In genomic region chr1:15120251-15120945, GRCh38 we compare ENCODE assay signal across 28 cellular contexts.
"Had no signal": no experiment of that assay in that cellular context is flagged by ENCODE, and none has a peak within 500 bp of the region (broad histone marks: within the 10 kb centered on the region; RNA-seq: fewer than 3 reads in every experiment).

No MANE protein-coding gene starts in this region.

- DNase-seq: activated CD4-positive, alpha-beta T cell treated with anti-CD3 and anti-CD28 coated beads for 36 hours; activated CD4-positive, alpha-beta T cell treated with anti-CD3 and anti-CD28 coated beads, Interleukin-2, amount 10 ng/mL, durations not matched to agents 7 days and 5 days; activated CD4-positive, alpha-beta T cell treated with anti-CD3 and anti-CD28 coated beads, Interleukin-2, amount 50 U/mL, for 48 hours; activated CD8-positive, alpha-beta T cell treated with anti-CD3 and anti-CD28 coated beads, Interleukin-2, amount 10 ng/mL, durations not matched to agents 7 days and 5 days; activated gamma-delta T cell treated with Interleukin-2 at 50 U/mL for 16 hours; activated naive CD4-positive, alpha-beta T cell treated with anti-CD3 and anti-CD28 coated beads, Interleukin-2, amount 10 ng/mL, durations not matched to agents 7 days and 5 days; activated naive CD8-positive, alpha-beta T cell treated with anti-CD3 and anti-CD28 coated beads, Interleukin-2, amount 50 U/mL, for 24 hours; activated T-cell treated with anti-CD3 and anti-CD28 coated beads, Interleukin-2, amount 50 U/mL, for 24 hours; anterior cingulate cortex; caudate nucleus; cerebellar nuclear complex; MM.1S; MV-4-11; NCI-H1092; NCI-H146; NCI-H187 treated with DMSO at 0.1 percent for 48 hours; NCI-H2081 treated with DMSO at 0.1 percent for 48 hours; NCI-H345; NCI-H526 treated with DMSO at 0.1 percent for 48 hours; NCI-H774; SHP77; SJCRH30; T1000 had no signal

- H3K4me3 ChIP-seq: SJCRH30, SK-N-MC had no signal

- H3K36me3 ChIP-seq: SJCRH30 had no signal

- ATAC-seq: activated CD4-positive, alpha-beta T cell treated with anti-CD3 and anti-CD28 coated beads for 36 hours; activated CD4-positive, CD25-positive, alpha-beta regulatory T cell treated with anti-CD3 and anti-CD28 coated beads, Interleukin-2, amount 50 U/mL, for 24 hours; activated CD8-positive, alpha-beta T cell treated with anti-CD3 and anti-CD28 coated beads, Interleukin-2, amount 10 ng/mL, durations not matched to agents 7 days and 5 days; activated naive CD8-positive, alpha-beta T cell treated with anti-CD3 and anti-CD28 coated beads, Interleukin-2, amount 50 U/mL, for 24 hours; Panc1; WTC11 had no signal

- H3K9ac ChIP-seq: KMS-11 had no signal

- H3K4me1 ChIP-seq: SJCRH30 had no signal

- H3K9me3 ChIP-seq: SJCRH30 had no signal

- H3K4me2 ChIP-seq: KMS-11 had no signal

- H3K27ac ChIP-seq: KMS-11, SJCRH30, SK-N-MC had no signal
